Comparison of ENCODE assay signal across 24 cellular contexts in genomic region chr3:140391041-140391440, GRCh38.
DNase-seq lines count a peak whose midpoint lies in the region; ATAC-seq and TF ChIP-seq lines count a peak whose summit lies in the region.
"Had no signal": no experiment of that assay in that cellular context is flagged by ENCODE, and none has a peak within 500 bp of the region (broad histone marks: within the 10 kb centered on the region; RNA-seq: fewer than 3 reads in every experiment).

No MANE protein-coding gene starts in this region.

- TF ChIP-seq EP300 in esophagus muscularis mucosa (IDR thresholded peaks at IDR 0.05), result no peak

- peak; percentile 25 for ATAC-seq in omental fat pad (ENCODE audit: low FRiP score)
- ATAC-seq: mucosa of descending colon had no signal

- peaks cover 0 to 6% (median 0%) of the 10 kb centered on the region in 4 donors for H3K4me1 ChIP-seq in esophagus muscularis mucosa

- intact Hi-C loops in esophagus muscularis mucosa (cut with DNase I), result no loop called here

- H3K27me3 ChIP-seq in esophagus muscularis mucosa, result no peaks in the 10 kb centered on the region
- H3K27me3 ChIP-seq: uterus had no signal

- no peak overlapping the region for H3K27ac ChIP-seq in esophagus muscularis mucosa (replicated peaks in 1 of 4)
- H3K27ac ChIP-seq: coronary artery, left ventricle myocardium inferior, VCaP had no signal

- TF ChIP-seq POLR2A in esophagus muscularis mucosa (IDR thresholded peaks at IDR 0.05; ENCODE audit: low read depth), result no peak

- H3K36me3 ChIP-seq in esophagus muscularis mucosa, result no peaks in the 10 kb centered on the region
- H3K36me3 ChIP-seq: left ventricle myocardium inferior, uterus had no signal

- DNase-seq in NCI-H1417 (lab: John Stamatoyannopoulos, UW) (peak in 2 of 3 experiments; percentile 45 to 76), NCI-H1417 treated with DMSO at 0.1 percent for 48 hours (lab: John Stamatoyannopoulos, UW) (no peak), NCI-H345 treated with DMSO at 0.1 percent for 48 hours (lab: John Stamatoyannopoulos, UW; ENCODE audit: unreplicated experiment) (peak; percentile 22), esophagus muscularis mucosa (ENCODE audit: extremely low spot score) (peak; percentile 45), omental fat pad (ENCODE audit: low spot score) (no peak), HPDE6-E6E7 (ENCODE audit: extremely low spot score) (no peak), HuH-7.5 (ENCODE audit: low spot score) (no peak)
- no peak for DNase-seq in stimulated activated CD4-positive, alpha-beta T cell treated with anti-CD3 and anti-CD28 coated beads, Interleukin-4, amount 100 ng/mL, for 24 hours
- DNase-seq: activated CD8-positive, alpha-beta memory T cell treated with anti-CD3 and anti-CD28 coated beads, Interleukin-2, amount 50 U/mL, for 48 hours; activated effector memory CD4-positive, alpha-beta T cell treated with anti-CD3 and anti-CD28 coated beads, Interleukin-2, amount 50 U/mL, for 16 hours; GF-D8; GOT3; KBM-7; left ventricle myocardium inferior; mucosa of descending colon; NCI-H2029; NCI-H526 treated with DMSO at 0.1 percent for 48 hours; nucleus accumbens; retina; SIG-M5; stimulated activated CD4-positive, alpha-beta T cell treated with anti-CD3 and anti-CD28 coated beads, Interleukin-12 subunit alpha, Interleukin-12 subunit beta, amount 100 ng/mL, for 4 hours; uterus had no signal

- 65% methylated on average over 6 of the region's 6 CpGs for WGBS in esophagus muscularis mucosa

- no peaks in the 10 kb centered on the region for H3K9me3 ChIP-seq in esophagus muscularis mucosa
- H3K9me3 ChIP-seq: left ventricle myocardium inferior, mucosa of descending colon, uterus had no signal

- TF ChIP-seq CTCF in esophagus muscularis mucosa (IDR thresholded peaks at IDR 0.05), result no peak
- no peak for TF ChIP-seq CTCF in omental fat pad (IDR thresholded peaks at IDR 0.05)

- H3K4me3 ChIP-seq in esophagus muscularis mucosa, result no peak overlapping the region
- H3K4me3 ChIP-seq: coronary artery, left ventricle myocardium inferior, mucosa of descending colon, uterus had no signal

Comparison
In these comparisons a context has a peak if more than half of its experiments do, and no peak if none do; other contexts are left out.
1. DNase-seq: peak in NCI-H1417 (2 of 3), NCI-H345 treated with DMSO at 0.1 percent for 48 hours (single experiment) and esophagus muscularis mucosa (single experiment); none in NCI-H1417 treated with DMSO at 0.1 percent for 48 hours (single experiment), omental fat pad (single experiment), HPDE6-E6E7 (single experiment), stimulated activated CD4-positive, alpha-beta T cell treated with anti-CD3 and anti-CD28 coated beads, Interleukin-4, amount 100 ng/mL, for 24 hours (single experiment) and HuH-7.5 (single experiment).